8 cellular contexts compared by ENCODE assay signal in the genomic region with DNA sequence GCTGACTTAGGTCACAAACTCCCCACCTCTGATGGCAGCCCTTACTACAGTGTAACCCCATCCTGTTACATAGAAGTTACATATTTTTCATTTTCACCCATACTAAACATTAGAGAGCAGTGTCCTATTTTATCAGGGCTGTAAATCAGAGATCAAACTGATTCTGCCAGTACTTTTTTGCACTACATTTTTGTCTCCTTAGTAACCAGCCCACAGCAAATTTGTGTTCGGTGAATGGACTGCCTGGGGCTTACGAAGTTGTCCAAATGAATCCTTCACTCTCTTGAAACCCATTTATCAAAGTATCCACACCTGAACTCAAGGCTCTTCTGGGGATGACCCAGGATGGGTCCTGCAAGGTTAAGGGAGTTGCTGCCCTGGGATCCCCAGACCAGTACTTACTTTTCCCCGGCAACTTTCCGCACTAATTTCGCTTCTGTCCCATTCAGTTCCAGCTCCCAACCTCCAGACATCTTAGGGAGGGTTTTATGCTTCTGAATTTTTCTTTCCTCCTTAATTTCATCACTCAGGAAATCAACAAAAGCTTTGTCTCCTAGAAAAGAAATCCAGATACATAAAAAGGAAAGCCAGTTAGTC. TPM values are rescaled to one million over a fixed set of nuclear protein-coding genes. Genes with fewer than 3 reads are reported as not detected.
DNase-seq lines count a peak whose midpoint lies in the region; ATAC-seq and TF ChIP-seq lines count a peak whose summit lies in the region.

No MANE protein-coding gene starts in this region.

- H3K9ac ChIP-seq in BLaER1 treated with 17β-estradiol and CSF1 and Interleukin-3, amounts not matched to agents 10 nM and 100 nM, result peak overlapping the region; percentile 81 to 94 (median 86)

- peaks cover 19 to 27% of the 10 kb centered on the region in 2 donors for H3K4me1 Mint-ChIP-seq in natural killer cell

- H3K4me3 Mint-ChIP-seq in natural killer cell, result peak overlapping the region; percentile 81

- H3K27ac Mint-ChIP-seq in natural killer cell, result peak overlapping the region; percentile 75 to 92

- DNase-seq in MG63 (no peak), dermis blood vessel endothelial cell (peak; percentile 13), natural killer cell (no peak), posterior cingulate gyrus (no peak), OCI-M1 (lab: John Stamatoyannopoulos, UW) (no peak), SIG-M5 (lab: John Stamatoyannopoulos, UW) (no peak), NCI-H226 (no peak)

- peak overlapping the region; percentile 79 to 97 (median 87) for H3K4me3 ChIP-seq in BLaER1 treated with 17β-estradiol and CSF1 and Interleukin-3, amounts not matched to agents 10 nM and 100 nM
- H3K4me3 ChIP-seq in MG63, result peak overlapping the region; percentile 74

- H4K20me1 ChIP-seq in BLaER1 treated with 17β-estradiol and CSF1 and Interleukin-3, amounts not matched to agents 10 nM and 100 nM, result peaks cover 14 to 87% (median 62%) of the 10 kb centered on the region in 11 experiments; a peak in 21 of 22 replicates

- no peaks in the 10 kb centered on the region for H3K9me3 Mint-ChIP-seq in natural killer cell

- no peaks in the 10 kb centered on the region for H3K9me3 ChIP-seq in BLaER1 treated with 17β-estradiol and CSF1 and Interleukin-3, amounts not matched to agents 10 nM and 100 nM (replicated peaks in 1 of 11)
- H3K9me3 ChIP-seq in MG63, result no peaks in the 10 kb centered on the region

- H3K36me3 ChIP-seq in BLaER1 treated with 17β-estradiol and CSF1 and Interleukin-3, amounts not matched to agents 10 nM and 100 nM, result peaks cover 48 to 86% (median 77%) of the 10 kb centered on the region in 11 experiments
- peaks cover 49% of the 10 kb centered on the region for H3K36me3 ChIP-seq in MG63

- intact Hi-C loops in natural killer cell (cut with micrococcal nuclease), result loop anchor here (2.0 to 10.0 kb wide), 2 partner anchors 241 to 323 kb away; partner anchors contain the start of genes USP6 and ZNF232
- intact Hi-C loops in posterior cingulate gyrus (cut with DNase I), result loop anchor here (2.0 to 5.0 kb wide), 2 partner anchors 31 to 1214 kb away; partner anchors contain the start of genes C17orf100, DHX33 and MED31

- no peaks in the 10 kb centered on the region for H3K27me3 Mint-ChIP-seq in natural killer cell (ENCODE audit: low read depth in 2 of 2)

- H3K4me1 ChIP-seq in BLaER1 treated with 17β-estradiol and CSF1 and Interleukin-3, amounts not matched to agents 10 nM and 100 nM, result peaks cover 31 to 46% (median 39%) of the 10 kb centered on the region in 10 experiments

- H3K4me2 ChIP-seq in BLaER1 treated with 17β-estradiol and CSF1 and Interleukin-3, amounts not matched to agents 10 nM and 100 nM, result peak overlapping the region; percentile 69 to 98 (median 87)

- H3K27me3 ChIP-seq in BLaER1 treated with 17β-estradiol and CSF1 and Interleukin-3, amounts not matched to agents 10 nM and 100 nM, result no peaks in the 10 kb centered on the region
- no peaks in the 10 kb centered on the region for H3K27me3 ChIP-seq in MG63

- H3K36me3 Mint-ChIP-seq in natural killer cell, result no peaks in the 10 kb centered on the region

- ATAC-seq in natural killer cell, result no peak

- no peak for TF ChIP-seq CTCF in natural killer cell (IDR thresholded peaks at IDR 0.05)

- H3K27ac ChIP-seq in BLaER1 treated with 17β-estradiol and CSF1 and Interleukin-3, amounts not matched to agents 10 nM and 100 nM, result peak overlapping the region; percentile 52 to 91 (median 88); a peak in 21 of 22 replicates

RNA-seq across cellular contexts. Expression of gene C1QBP, which starts 1.1 kb away (rescaled TPM):
- total RNA-seq in MG63 (2014; rRNA removed; shearing (Covaris generic); ENCODE audit: low replicate concordance), result 525 and 616 TPM in 2 replicates
- total RNA-seq in dermis blood vessel endothelial cell (246 and 318 TPM in 2 replicates), natural killer cell (10 to 100 TPM; 38.1 to 40.8 (median 40.0) TPM)

RNA-seq across cellular contexts. Expression of gene RPAIN, which starts 17.8 kb away (rescaled TPM):
- total RNA-seq in MG63 (2014; rRNA removed; shearing (Covaris generic); ENCODE audit: low replicate concordance), result 19.4 and 26.6 TPM in 2 replicates
- total RNA-seq in dermis blood vessel endothelial cell, result 29.1 and 55.6 TPM in 2 replicates
- total RNA-seq in natural killer cell, result 10 to 100 TPM; 61.8 to 87.7 (median 74.4) TPM

RNA-seq across cellular contexts. Expression of gene NUP88, which starts 18.4 kb away (rescaled TPM):
- total RNA-seq in MG63 (2014; rRNA removed; shearing (Covaris generic); ENCODE audit: low replicate concordance), result 52.1 and 124 TPM in 2 replicates
- total RNA-seq in dermis blood vessel endothelial cell (99.9 and 106 TPM in 2 replicates), natural killer cell (100 to 1,000 TPM; 112 to 136 (median 125) TPM)

RNA-seq across cellular contexts. Expression of gene DHX33, which starts 31.0 kb away (rescaled TPM):
- total RNA-seq in MG63 (2014; rRNA removed; shearing (Covaris generic); ENCODE audit: low replicate concordance), result 10.5 and 13.3 TPM in 2 replicates
- 11.1 and 23.5 TPM in 2 replicates for total RNA-seq in dermis blood vessel endothelial cell
- 1 to 10 TPM; 5.5 to 8.8 (median 7.7) TPM for total RNA-seq in natural killer cell

RNA-seq across cellular contexts. Expression of gene DERL2, which starts 48.2 kb away (rescaled TPM):
- total RNA-seq in MG63 (2014; rRNA removed; shearing (Covaris generic); ENCODE audit: low replicate concordance), result 15.2 and 53.2 TPM in 2 replicates
- total RNA-seq in dermis blood vessel endothelial cell, result 25.0 and 25.5 TPM in 2 replicates
- total RNA-seq in natural killer cell, result 100 to 1,000 TPM in 1 of 3 donors, 10 to 100 TPM in 2; 86.0 to 105 (median 94.3) TPM
